Comparison of ENCODE assay signal across 8 cellular contexts in the genomic region with DNA sequence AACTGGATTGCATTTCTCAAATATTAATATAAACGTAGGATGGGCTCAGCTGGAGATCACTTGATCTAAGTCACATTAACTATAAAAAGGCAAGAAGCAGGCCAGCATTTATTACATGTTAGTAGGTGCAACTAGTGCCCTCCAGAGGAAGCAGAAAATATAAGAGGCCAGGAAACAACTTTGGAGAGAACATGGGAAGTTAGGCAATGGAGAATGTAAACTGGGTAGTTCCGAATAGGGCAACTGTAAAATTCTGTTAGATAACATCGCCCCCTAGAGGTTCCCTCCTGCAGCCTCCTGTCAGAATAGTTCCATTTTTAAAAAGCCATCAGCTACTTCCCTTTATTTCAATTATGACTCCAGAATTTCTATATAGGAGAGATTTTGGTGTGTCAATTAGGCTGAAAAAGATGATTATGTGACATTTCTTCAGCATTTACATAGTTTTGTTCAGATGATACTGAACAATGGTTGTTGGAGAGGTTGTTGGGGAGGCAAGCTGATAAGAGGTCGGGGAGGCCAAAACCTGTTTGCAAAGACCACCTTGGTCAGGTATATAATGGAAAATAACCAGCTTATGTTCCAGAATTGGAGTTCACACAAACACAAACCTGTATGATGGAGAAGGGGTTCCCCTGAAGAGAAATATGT. TPM values are rescaled to one million over a fixed set of nuclear protein-coding genes. Genes with fewer than 3 reads are reported as not detected.
A peak's percentile ranks its signal among the peaks of the same experiment; 100 is the strongest.
DNase-seq lines count a peak whose midpoint lies in the region; ATAC-seq and TF ChIP-seq lines count a peak whose summit lies in the region.

No MANE protein-coding gene starts in this region.

- H3K9me3 ChIP-seq in osteoblast (ENCODE audit: low read depth, low read length): no peaks in the 10 kb centered on the region

- no peaks in the 10 kb centered on the region for H3K4me1 ChIP-seq in osteoblast (ENCODE audit: insufficient read depth, low read length)

- H3K4me2 ChIP-seq in osteoblast (ENCODE audit: insufficient read depth, low read length): no peak overlapping the region

- DNase-seq in DMS53 (lab: John Stamatoyannopoulos, UW): peak; percentile 86
- peak; percentile 77 for DNase-seq in OCI-M2 (lab: John Stamatoyannopoulos, UW; ENCODE audit: unreplicated experiment)
- DNase-seq in activated gamma-delta T cell treated with anti-CD3 and anti-CD28 coated beads, Interleukin-2, amount 50 U/mL, for 16 hours (ENCODE audit: low read depth): peak; percentile 27
- peak; percentile 85 for DNase-seq in foreskin melanocyte
- peak; percentile 95 for DNase-seq in osteoblast (ENCODE audit: insufficient read length, low spot score, missing footprints)

- no peaks in the 10 kb centered on the region for H3K27me3 ChIP-seq in osteoblast (ENCODE audit: insufficient read depth, low read length)

- H3K4me3 ChIP-seq in osteoblast (ENCODE audit: insufficient read depth, low read length): no peak overlapping the region

- peak; percentile 95 for TF ChIP-seq CTCF in LNCAP (IDR thresholded peaks at IDR 0.05)
- TF ChIP-seq CTCF in osteoblast (IDR thresholded peaks at IDR 0.05; ENCODE audit: extremely low read depth, low read depth, low read length): peak; percentile 95

- ATAC-seq in GM21723 (IDR thresholded peaks at IDR 0.05; ENCODE audit: unreplicated experiment): peak; percentile 70
- ATAC-seq in HG02938 (IDR thresholded peaks at IDR 0.05; ENCODE audit: unreplicated experiment): no peak

- H3K36me3 ChIP-seq in osteoblast (ENCODE audit: insufficient read depth, low read length): no peaks in the 10 kb centered on the region

- no peaks in the 10 kb centered on the region for H3K79me2 ChIP-seq in osteoblast (ENCODE audit: insufficient read depth, low read length)

- H3K27ac ChIP-seq in osteoblast (ENCODE audit: low read depth, low read length): no peak overlapping the region

- H2AFZ ChIP-seq in osteoblast (ENCODE audit: low read length): no peak overlapping the region

- H4K20me1 ChIP-seq in osteoblast (ENCODE audit: insufficient read depth, low read length): no peaks in the 10 kb centered on the region

RNA-seq across cellular contexts. Expression of gene CCL28, which starts 22.4 kb away (rescaled TPM):
- 11.8 and 15.6 TPM in 2 replicates for total RNA-seq in osteoblast

Comparison
In these comparisons a context has a peak if more than half of its experiments do, and no peak if none do; other contexts are left out.
1. DNase-seq: peak in every context shown above with its lines; median percentile 95 in osteoblast; 86 in DMS53; 85 in foreskin melanocyte; 77 in OCI-M2; 27 in activated gamma-delta T cell treated with anti-CD3 and anti-CD28 coated beads, Interleukin-2, amount 50 U/mL, for 16 hours.